In genomic region chr7:122095642-122096041, GRCh38 we compare ENCODE assay signal across 24 cellular contexts.
"Had no signal": no experiment of that assay in that cellular context is flagged by ENCODE, and none has a peak within 500 bp of the region (broad histone marks: within the 10 kb centered on the region; RNA-seq: fewer than 3 reads in every experiment).

No MANE protein-coding gene starts in this region.

- ATAC-seq: effector memory CD8-positive, alpha-beta T cell; esophagus mucosa; gastrocnemius medialis; heart right ventricle; left cardiac atrium; left lung; left ventricle myocardium superior; lower lobe of right lung; naive thymus-derived CD4-positive, alpha-beta T cell had no signal

- H3K4me3 ChIP-seq: colonic mucosa, esophagus squamous epithelium, gastrocnemius medialis, heart right ventricle, left lung, lower lobe of right lung had no signal

- H3K36me3 ChIP-seq: colonic mucosa had no signal

- H3K9me3 ChIP-seq: colonic mucosa, esophagus squamous epithelium, gastrocnemius medialis, heart right ventricle, left lung, lower lobe of right lung had no signal

- DNase-seq: colonic mucosa; cortex of kidney; effector CD8-positive, alpha-beta T cell; effector memory CD8-positive, alpha-beta T cell; endodermal cell; erythroblast; esophagus squamous epithelium; foreskin fibroblast; foreskin melanocyte; gastrocnemius medialis; glutamatergic neuron; head of caudate nucleus; heart right ventricle; hippocampal formation; left cardiac atrium; left lung; left ventricle myocardium superior; lower lobe of right lung; mesendoderm; midbrain; naive thymus-derived CD4-positive, alpha-beta T cell had no signal

- FAIRE-seq: keratinocyte had no signal

- H3K27ac ChIP-seq: colonic mucosa, epithelial cell of prostate, esophagus squamous epithelium, gastrocnemius medialis, heart right ventricle, left lung, lower lobe of right lung had no signal

- H3K4me1 ChIP-seq: colonic mucosa, esophagus squamous epithelium, gastrocnemius medialis, heart right ventricle, left lung, lower lobe of right lung had no signal

- H3K27me3 ChIP-seq: colonic mucosa, esophagus squamous epithelium, gastrocnemius medialis, heart right ventricle, left lung had no signal
